Comparison of ENCODE assay signal across 17 cellular contexts in the genomic region with DNA sequence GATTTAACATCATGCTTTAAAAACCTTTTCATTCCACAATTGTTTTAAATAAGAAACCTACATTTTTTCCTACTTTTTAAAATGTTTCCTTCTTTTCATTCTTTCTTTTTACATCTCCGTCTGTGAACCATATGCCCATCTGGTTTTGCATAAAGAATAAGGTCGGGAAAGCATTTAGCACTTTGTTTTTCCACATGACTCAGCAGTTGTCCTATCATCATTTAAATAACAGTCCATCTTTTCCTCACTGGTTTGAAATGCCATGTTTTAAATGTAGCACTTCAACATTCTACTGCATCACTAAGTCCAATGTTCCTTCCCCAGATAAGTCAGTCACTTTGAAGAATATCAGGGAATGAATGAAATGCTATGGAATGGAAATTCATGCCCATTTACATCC.
DNase-seq lines count a peak whose midpoint lies in the region; ATAC-seq, FAIRE-seq and TF ChIP-seq lines count a peak whose summit lies in the region.
"Had no signal": no experiment of that assay in that cellular context is flagged by ENCODE, and none has a peak within 500 bp of the region (broad histone marks: within the 10 kb centered on the region; RNA-seq: fewer than 3 reads in every experiment).

No MANE protein-coding gene starts in this region.

- FAIRE-seq in A549 (lab: Jason Lieb, UNC): no peak

- peaks cover 17% of the 10 kb centered on the region for H3K27me3 Mint-ChIP-seq in activated T-cell treated with anti-CD3 and anti-CD28 coated beads, Interleukin-2, amount 50 U/mL, for 24 hours

- H3K4me3 ChIP-seq in A549: no peak overlapping the region
- no peak overlapping the region for H3K4me3 ChIP-seq in HFF-Myc (replicated peaks; ENCODE audit: low read depth, low read length)
- H3K4me3 ChIP-seq in adipocyte (ENCODE audit: low read length): no peak overlapping the region

- H3K9ac ChIP-seq in adipocyte (ENCODE audit: low read length): no peak overlapping the region

- WGBS in A549 (ENCODE audit: missing lambda C conversion rate): 69% methylated on average over 2 of the region's 2 CpGs

- TF ChIP-seq RAD21 in A549 (conservative IDR thresholded peaks at IDR 0.05 in 1 of 2, IDR thresholded peaks at IDR 0.05 in 1 of 2): no peak

- H3K27ac ChIP-seq in A549: no peak overlapping the region

- DNase-seq in A549 (ENCODE audit: low read depth in 1 of 2, low spot score in 1 of 2): no peak
- peak; percentile 25 for DNase-seq in HFF-Myc (ENCODE audit: extremely low read depth, low read depth)
- DNase-seq in adipocyte (ENCODE audit: low read depth): peak; percentile 43
- peak; percentile 49 for DNase-seq in fibroblast of gingiva (ENCODE audit: low read depth)
- no peak for DNase-seq in central memory CD4-positive, alpha-beta T cell
- no peak for DNase-seq in ACHN
- no peak for DNase-seq in GM13977 (ENCODE audit: low spot score)
- no peak for DNase-seq in activated T-cell treated with anti-CD3 and anti-CD28 coated beads, Interleukin-2, amount 50 U/mL, for 24 hours
- DNase-seq: CD4-positive, CD25-positive, alpha-beta regulatory T cell; DMS79 treated with DMSO at 0.1 percent for 48 hours; GF-D8; H9; KG1; NCI-H1105; NCI-H187; NCI-H748 treated with DMSO at 0.1 percent for 48 hours had no signal

- TF ChIP-seq CTCF in A549 (IDR thresholded peaks at IDR 0.05) (no peak), HFF-Myc (IDR thresholded peaks at IDR 0.05; ENCODE audit: low read depth, low read length, missing control alignments) (no peak), GM13977 (IDR thresholded peaks at IDR 0.05; ENCODE audit: extremely low read depth, insufficient read depth, missing control alignments) (no peak)

- ATAC-seq in A549: no peak
- ATAC-seq: Right ventricle myocardium inferior had no signal

- H3K4me1 ChIP-seq in A549 (peaks cover 21% of the 10 kb centered on the region), adipocyte (ENCODE audit: control insufficient read depth, insufficient read depth, low read length) (peaks cover 8% of the 10 kb centered on the region)

- CTCF ChIA-PET in A549 (lab: Yijun Ruan, JAX): no interaction called here

- no peaks in the 10 kb centered on the region for H3K36me3 Mint-ChIP-seq in activated T-cell treated with anti-CD3 and anti-CD28 coated beads, Interleukin-2, amount 50 U/mL, for 24 hours (ENCODE audit: low read depth)
- H3K36me3 Mint-ChIP-seq: CD4-positive, CD25-positive, alpha-beta regulatory T cell had no signal

- H3K36me3 ChIP-seq in adipocyte (ENCODE audit: control insufficient read depth, insufficient read depth, low read length, severe bottlenecking): peaks cover 33% of the 10 kb centered on the region

- no peak overlapping the region for H3K4me3 Mint-ChIP-seq in activated T-cell treated with anti-CD3 and anti-CD28 coated beads, Interleukin-2, amount 50 U/mL, for 24 hours
- H3K4me3 Mint-ChIP-seq: CD4-positive, CD25-positive, alpha-beta regulatory T cell; H9 had no signal

- H3K9me3 Mint-ChIP-seq in activated T-cell treated with anti-CD3 and anti-CD28 coated beads, Interleukin-2, amount 50 U/mL, for 24 hours: no peaks in the 10 kb centered on the region
- H3K9me3 Mint-ChIP-seq: CD4-positive, CD25-positive, alpha-beta regulatory T cell; H9 had no signal

- no peaks in the 10 kb centered on the region for H3K9me3 ChIP-seq in A549
- no peaks in the 10 kb centered on the region for H3K9me3 ChIP-seq in adipocyte (ENCODE audit: control insufficient read depth, low read length)

- no peak overlapping the region for H3K27ac Mint-ChIP-seq in activated T-cell treated with anti-CD3 and anti-CD28 coated beads, Interleukin-2, amount 50 U/mL, for 24 hours
- H3K27ac Mint-ChIP-seq: CD4-positive, CD25-positive, alpha-beta regulatory T cell had no signal

- H3K4me2 ChIP-seq in A549: no peak overlapping the region

- no peak for TF ChIP-seq POLR2A in A549 (IDR thresholded peaks at IDR 0.05; ENCODE audit: low read length)

- no peaks in the 10 kb centered on the region for H3K27me3 ChIP-seq in adipocyte (replicated peaks; ENCODE audit: control insufficient read depth, insufficient read depth, low read length)

- no peak for TF ChIP-seq EP300 in A549 (IDR thresholded peaks at IDR 0.05)

- H3K4me1 Mint-ChIP-seq in activated T-cell treated with anti-CD3 and anti-CD28 coated beads, Interleukin-2, amount 50 U/mL, for 24 hours (ENCODE audit: low read depth): no peaks in the 10 kb centered on the region
- H3K4me1 Mint-ChIP-seq: CD4-positive, CD25-positive, alpha-beta regulatory T cell had no signal

- POLR2A ChIA-PET in A549 (lab: Yijun Ruan, JAX): no interaction called here

- in situ Hi-C loops in ACHN (cut with HindIII; ENCODE audit: low pct_ligation_motif_present, low pct_unique_long_range_greater_than_20kb, low sequenced_read_pairs) (no loop called here), GM13977 (cut with MboI; ENCODE audit: low pct_unique_long_range_greater_than_20kb, low sequenced_read_pairs, unreplicated experiment) (no loop called here)

TF ChIP-seq in A549, 52 proteins besides CTCF, POLR2A, EP300 and RAD21:
- TF ChIP-seq, protein P1, sequence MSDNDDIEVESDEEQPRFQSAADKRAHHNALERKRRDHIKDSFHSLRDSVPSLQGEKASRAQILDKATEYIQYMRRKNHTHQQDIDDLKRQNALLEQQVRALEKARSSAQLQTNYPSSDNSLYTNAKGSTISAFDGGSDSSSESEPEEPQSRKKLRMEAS (IDR thresholded peaks at IDR 0.05): no peak
- TF ChIP-seq MAFK (IDR thresholded peaks at IDR 0.05; ENCODE audit: partially characterized antibody): peak; percentile 48
- TF ChIP-seq USF2 (IDR thresholded peaks at IDR 0.05): no peak
- TF ChIP-seq FOXS1 (CRISPR knock-in tag; IDR thresholded peaks at IDR 0.05): no peak

Comparison
In these comparisons a context has a peak if more than half of its experiments do, and no peak if none do; other contexts are left out.
1. DNase-seq: peak in HFF-Myc (single experiment), adipocyte (single experiment) and fibroblast of gingiva (single experiment); none in A549 (0 of 2), central memory CD4-positive, alpha-beta T cell (single experiment), ACHN (single experiment), GM13977 (single experiment) and activated T-cell treated with anti-CD3 and anti-CD28 coated beads, Interleukin-2, amount 50 U/mL, for 24 hours (single experiment).